ENCODE assay signal across 3 cellular contexts in the genomic region with DNA sequence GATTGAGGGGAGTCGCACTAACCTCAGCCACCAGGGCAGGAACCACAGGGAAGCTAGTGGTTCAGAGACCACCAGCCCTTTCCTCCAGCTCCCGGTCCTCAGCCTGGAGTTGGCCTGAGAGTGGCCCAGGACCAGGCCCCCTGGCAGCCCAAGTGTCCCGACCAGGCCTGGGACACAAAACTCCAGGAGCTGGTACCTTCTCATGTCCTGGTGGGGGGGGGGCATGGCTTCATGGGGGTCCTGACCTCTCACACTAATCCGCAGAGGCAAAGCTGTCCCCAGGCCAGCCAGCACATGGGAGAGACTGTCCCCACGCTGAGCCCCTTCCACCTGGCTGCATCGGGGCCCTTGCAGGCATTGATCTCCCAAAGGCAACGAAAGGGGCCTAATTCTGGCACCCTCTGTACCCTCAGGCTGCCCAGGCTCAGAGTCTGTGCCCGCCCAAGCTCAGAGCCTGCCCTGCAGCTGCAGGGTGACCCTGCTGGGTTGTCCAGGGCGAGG.
TF ChIP-seq lines count a peak whose summit lies in the region.

No MANE protein-coding gene starts in this region.

TF ChIP-seq in SK-N-SH, 30 proteins besides CTCF, POLR2A, EP300 and RAD21:
- TF ChIP-seq YY1 (IDR thresholded peaks at IDR 0.05; ENCODE audit: low read depth) (no peak), TAF1 (IDR thresholded peaks at IDR 0.05; ENCODE audit: borderline replicate concordance, low read depth, low read length) (no peak), TCF12 (IDR thresholded peaks at IDR 0.05) (no peak), NRF1 (IDR thresholded peaks at IDR 0.05; ENCODE audit: low read depth, low read length) (no peak), POLR2AphosphoS5 (IDR thresholded peaks at IDR 0.05; ENCODE audit: low read depth, low read length) (no peak), FOXJ3 (CRISPR knock-in tag; IDR thresholded peaks at IDR 0.05) (no peak), SIN3A (IDR thresholded peaks at IDR 0.05; ENCODE audit: borderline replicate concordance, low read depth, low read length) (no peak), MEF2A (IDR thresholded peaks at IDR 0.05; ENCODE audit: borderline replicate concordance, low read depth) (no peak), RCOR1 (IDR thresholded peaks at IDR 0.05; ENCODE audit: low read length) (no peak), EZH2phosphoT487 (IDR thresholded peaks at IDR 0.05; ENCODE audit: borderline replicate concordance, low read depth) (no peak), GABPA (IDR thresholded peaks at IDR 0.05; ENCODE audit: low read depth) (no peak)
- TF ChIP-seq, protein P1, sequence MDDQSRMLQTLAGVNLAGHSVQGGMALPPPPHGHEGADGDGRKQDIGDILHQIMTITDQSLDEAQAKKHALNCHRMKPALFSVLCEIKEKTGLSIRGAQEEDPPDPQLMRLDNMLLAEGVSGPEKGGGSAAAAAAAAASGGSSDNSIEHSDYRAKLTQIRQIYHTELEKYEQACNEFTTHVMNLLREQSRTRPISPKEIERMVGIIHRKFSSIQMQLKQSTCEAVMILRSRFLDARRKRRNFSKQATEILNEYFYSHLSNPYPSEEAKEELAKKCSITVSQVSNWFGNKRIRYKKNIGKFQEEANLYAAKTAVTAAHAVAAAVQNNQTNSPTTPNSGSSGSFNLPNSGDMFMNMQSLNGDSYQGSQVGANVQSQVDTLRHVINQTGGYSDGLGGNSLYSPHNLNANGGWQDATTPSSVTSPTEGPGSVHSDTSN (IDR thresholded peaks at IDR 0.05), result no peak

TF ChIP-seq in SK-N-SH treated with all-trans-retinoic acid at 6 μM for 48 hours, 23 proteins besides CTCF, POLR2A, EP300 and RAD21:
- no peak for TF ChIP-seq ZFP30 (CRISPR knock-in tag; IDR thresholded peaks at IDR 0.05)
- TF ChIP-seq, protein P2, sequence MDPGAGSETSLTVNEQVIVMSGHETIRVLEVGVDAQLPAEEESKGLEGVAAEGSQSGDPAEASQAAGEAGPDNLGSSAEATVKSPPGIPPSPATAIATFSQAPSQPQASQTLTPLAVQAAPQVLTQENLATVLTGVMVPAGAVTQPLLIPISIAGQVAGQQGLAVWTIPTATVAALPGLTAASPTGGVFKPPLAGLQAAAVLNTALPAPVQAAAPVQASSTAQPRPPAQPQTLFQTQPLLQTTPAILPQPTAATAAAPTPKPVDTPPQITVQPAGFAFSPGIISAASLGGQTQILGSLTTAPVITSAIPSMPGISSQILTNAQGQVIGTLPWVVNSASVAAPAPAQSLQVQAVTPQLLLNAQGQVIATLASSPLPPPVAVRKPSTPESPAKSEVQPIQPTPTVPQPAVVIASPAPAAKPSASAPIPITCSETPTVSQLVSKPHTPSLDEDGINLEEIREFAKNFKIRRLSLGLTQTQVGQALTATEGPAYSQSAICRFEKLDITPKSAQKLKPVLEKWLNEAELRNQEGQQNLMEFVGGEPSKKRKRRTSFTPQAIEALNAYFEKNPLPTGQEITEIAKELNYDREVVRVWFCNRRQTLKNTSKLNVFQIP (CRISPR knock-in tag; IDR thresholded peaks at IDR 0.05; ENCODE audit: borderline replicate concordance, low read depth), result no peak
TF ChIP-seq in SK-N-SH treated with all-trans-retinoic acid at 6 μM for 48 hours: peak in this region for 0.

TF ChIP-seq in HepG2, 621 proteins besides CTCF, POLR2A, EP300 and RAD21:
- TF ChIP-seq, protein P3, sequence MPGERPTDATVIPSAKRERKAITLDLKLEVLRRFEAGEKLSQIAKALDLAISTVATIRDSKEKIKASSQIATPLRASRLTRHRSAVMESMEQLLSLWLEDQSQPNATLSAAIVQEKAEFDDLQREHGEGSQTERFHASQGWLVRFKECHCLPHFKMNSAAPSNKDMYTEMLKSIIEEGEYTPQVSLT (CRISPR knock-in tag; IDR thresholded peaks at IDR 0.05; ENCODE audit: borderline replicate concordance, low read depth), result no peak
- no peak for TF ChIP-seq SNRNP70 (IDR thresholded peaks at IDR 0.05; ENCODE audit: low read depth, low read length)
- TF ChIP-seq PTBP1 (IDR thresholded peaks at IDR 0.05; ENCODE audit: low read depth, low read length, poor library complexity, severe bottlenecking), result no peak
- TF ChIP-seq ZNF556 (CRISPR knock-in tag; IDR thresholded peaks at IDR 0.05; ENCODE audit: borderline replicate concordance), result no peak
- no peak for TF ChIP-seq NFE2 (CRISPR knock-in tag; IDR thresholded peaks at IDR 0.05)
- TF ChIP-seq ZNF230 (CRISPR knock-in tag; IDR thresholded peaks at IDR 0.05), result no peak
- TF ChIP-seq ZNF205 (CRISPR knock-in tag; IDR thresholded peaks at IDR 0.05), result no peak
- TF ChIP-seq, protein P4, sequence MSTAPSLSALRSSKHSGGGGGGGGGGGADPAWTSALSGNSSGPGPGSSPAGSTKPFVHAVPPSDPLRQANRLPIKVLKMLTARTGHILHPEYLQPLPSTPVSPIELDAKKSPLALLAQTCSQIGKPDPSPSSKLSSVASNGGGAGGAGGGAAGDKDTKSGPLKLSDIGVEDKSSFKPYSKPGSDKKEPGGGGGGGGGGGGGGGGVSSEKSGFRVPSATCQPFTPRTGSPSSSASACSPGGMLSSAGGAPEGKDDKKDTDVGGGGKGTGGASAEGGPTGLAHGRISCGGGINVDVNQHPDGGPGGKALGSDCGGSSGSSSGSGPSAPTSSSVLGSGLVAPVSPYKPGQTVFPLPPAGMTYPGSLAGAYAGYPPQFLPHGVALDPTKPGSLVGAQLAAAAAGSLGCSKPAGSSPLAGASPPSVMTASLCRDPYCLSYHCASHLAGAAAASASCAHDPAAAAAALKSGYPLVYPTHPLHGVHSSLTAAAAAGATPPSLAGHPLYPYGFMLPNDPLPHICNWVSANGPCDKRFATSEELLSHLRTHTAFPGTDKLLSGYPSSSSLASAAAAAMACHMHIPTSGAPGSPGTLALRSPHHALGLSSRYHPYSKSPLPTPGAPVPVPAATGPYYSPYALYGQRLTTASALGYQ (CRISPR knock-in tag; IDR thresholded peaks at IDR 0.05), result no peak
- TF ChIP-seq EZH2 (conservative IDR thresholded peaks at IDR 0.05; ENCODE audit: low read depth, low read length), result no peak
- TF ChIP-seq, protein P5, sequence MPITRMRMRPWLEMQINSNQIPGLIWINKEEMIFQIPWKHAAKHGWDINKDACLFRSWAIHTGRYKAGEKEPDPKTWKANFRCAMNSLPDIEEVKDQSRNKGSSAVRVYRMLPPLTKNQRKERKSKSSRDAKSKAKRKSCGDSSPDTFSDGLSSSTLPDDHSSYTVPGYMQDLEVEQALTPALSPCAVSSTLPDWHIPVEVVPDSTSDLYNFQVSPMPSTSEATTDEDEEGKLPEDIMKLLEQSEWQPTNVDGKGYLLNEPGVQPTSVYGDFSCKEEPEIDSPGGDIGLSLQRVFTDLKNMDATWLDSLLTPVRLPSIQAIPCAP (CRISPR knock-in tag; IDR thresholded peaks at IDR 0.05; ENCODE audit: low read depth), result no peak
- no peak for TF ChIP-seq RXRB (CRISPR knock-in tag; IDR thresholded peaks at IDR 0.05; ENCODE audit: borderline replicate concordance)
- TF ChIP-seq HNRNPUL1 (IDR thresholded peaks at IDR 0.05; ENCODE audit: low read depth, low read length), result no peak
- TF ChIP-seq GATA4 (IDR thresholded peaks at IDR 0.05; ENCODE audit: borderline replicate concordance, low read depth), result no peak
- TF ChIP-seq ZNF781 (CRISPR knock-in tag; IDR thresholded peaks at IDR 0.05; ENCODE audit: borderline replicate concordance, not compliant biosample characterization), result no peak
- no peak for TF ChIP-seq KDM6A (CRISPR knock-in tag; IDR thresholded peaks at IDR 0.05; ENCODE audit: low read depth)
- TF ChIP-seq HOXA7 (CRISPR knock-in tag; IDR thresholded peaks at IDR 0.05), result no peak
- TF ChIP-seq, protein P6, sequence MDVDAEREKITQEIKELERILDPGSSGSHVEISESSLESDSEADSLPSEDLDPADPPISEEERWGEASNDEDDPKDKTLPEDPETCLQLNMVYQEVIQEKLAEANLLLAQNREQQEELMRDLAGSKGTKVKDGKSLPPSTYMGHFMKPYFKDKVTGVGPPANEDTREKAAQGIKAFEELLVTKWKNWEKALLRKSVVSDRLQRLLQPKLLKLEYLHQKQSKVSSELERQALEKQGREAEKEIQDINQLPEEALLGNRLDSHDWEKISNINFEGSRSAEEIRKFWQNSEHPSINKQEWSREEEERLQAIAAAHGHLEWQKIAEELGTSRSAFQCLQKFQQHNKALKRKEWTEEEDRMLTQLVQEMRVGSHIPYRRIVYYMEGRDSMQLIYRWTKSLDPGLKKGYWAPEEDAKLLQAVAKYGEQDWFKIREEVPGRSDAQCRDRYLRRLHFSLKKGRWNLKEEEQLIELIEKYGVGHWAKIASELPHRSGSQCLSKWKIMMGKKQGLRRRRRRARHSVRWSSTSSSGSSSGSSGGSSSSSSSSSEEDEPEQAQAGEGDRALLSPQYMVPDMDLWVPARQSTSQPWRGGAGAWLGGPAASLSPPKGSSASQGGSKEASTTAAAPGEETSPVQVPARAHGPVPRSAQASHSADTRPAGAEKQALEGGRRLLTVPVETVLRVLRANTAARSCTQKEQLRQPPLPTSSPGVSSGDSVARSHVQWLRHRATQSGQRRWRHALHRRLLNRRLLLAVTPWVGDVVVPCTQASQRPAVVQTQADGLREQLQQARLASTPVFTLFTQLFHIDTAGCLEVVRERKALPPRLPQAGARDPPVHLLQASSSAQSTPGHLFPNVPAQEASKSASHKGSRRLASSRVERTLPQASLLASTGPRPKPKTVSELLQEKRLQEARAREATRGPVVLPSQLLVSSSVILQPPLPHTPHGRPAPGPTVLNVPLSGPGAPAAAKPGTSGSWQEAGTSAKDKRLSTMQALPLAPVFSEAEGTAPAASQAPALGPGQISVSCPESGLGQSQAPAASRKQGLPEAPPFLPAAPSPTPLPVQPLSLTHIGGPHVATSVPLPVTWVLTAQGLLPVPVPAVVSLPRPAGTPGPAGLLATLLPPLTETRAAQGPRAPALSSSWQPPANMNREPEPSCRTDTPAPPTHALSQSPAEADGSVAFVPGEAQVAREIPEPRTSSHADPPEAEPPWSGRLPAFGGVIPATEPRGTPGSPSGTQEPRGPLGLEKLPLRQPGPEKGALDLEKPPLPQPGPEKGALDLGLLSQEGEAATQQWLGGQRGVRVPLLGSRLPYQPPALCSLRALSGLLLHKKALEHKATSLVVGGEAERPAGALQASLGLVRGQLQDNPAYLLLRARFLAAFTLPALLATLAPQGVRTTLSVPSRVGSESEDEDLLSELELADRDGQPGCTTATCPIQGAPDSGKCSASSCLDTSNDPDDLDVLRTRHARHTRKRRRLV (CRISPR knock-in tag; IDR thresholded peaks at IDR 0.05), result no peak
- TF ChIP-seq NR2F6 (IDR thresholded peaks at IDR 0.05), result no peak
- no peak for TF ChIP-seq NR2F6 (CRISPR knock-in tag; IDR thresholded peaks at IDR 0.05)
- TF ChIP-seq SNAI1 (CRISPR knock-in tag; IDR thresholded peaks at IDR 0.05; ENCODE audit: borderline replicate concordance), result no peak
- no peak for TF ChIP-seq HOXA3 (CRISPR knock-in tag; IDR thresholded peaks at IDR 0.05)
TF ChIP-seq in HepG2: peak in this region for 0.
